1 cellular context compared by ENCODE assay signal in the genomic region with DNA sequence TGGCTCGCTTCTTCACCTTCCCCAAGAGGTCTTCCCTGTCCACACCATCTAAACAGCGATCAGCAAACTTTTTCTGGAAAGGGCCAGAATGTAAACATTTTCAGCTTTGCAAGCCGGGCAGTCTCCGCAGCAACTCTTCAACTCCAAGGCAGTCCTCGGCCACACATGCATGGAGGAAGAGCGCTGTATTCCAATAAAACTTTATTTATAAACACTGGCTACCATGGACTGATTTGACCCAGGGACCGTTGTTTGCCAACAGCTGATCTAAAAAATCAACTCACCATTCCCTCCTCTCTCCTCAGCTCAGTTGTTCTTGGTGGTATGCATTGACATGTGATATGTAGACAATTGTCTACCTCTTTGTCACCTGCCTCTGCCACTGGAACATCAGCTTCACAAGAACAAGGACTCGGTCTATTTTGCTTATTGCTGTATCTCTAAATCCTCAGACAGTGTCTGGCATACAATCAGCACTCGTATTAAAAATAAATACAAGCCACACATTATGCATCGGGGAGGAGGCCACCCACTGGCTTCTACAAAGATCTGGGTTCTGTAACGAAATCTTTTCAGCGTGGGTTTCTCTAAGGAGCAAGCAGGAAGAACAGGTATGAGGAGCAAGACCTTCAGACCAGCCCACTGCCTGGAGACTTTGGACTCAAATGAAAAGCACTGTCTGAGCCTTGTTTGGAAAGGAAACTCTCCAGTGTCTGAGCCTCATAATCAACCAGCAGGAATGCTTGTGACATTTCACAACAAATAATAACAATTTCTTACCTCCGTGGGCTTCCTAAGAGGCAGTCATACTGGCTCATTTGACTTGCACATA.
TF ChIP-seq lines count a peak whose summit lies in the region.

No MANE protein-coding gene starts in this region.

TF ChIP-seq in GM23338, 12 proteins besides CTCF, POLR2A, EP300 and RAD21 (continued from another document):
- TF ChIP-seq REST (IDR thresholded peaks at IDR 0.05; ENCODE audit: unreplicated experiment), result no peak
- no peak for TF ChIP-seq EZH2phosphoT487 (IDR thresholded peaks at IDR 0.05; ENCODE audit: unreplicated experiment)
TF ChIP-seq in GM23338: peak in this region for 0.
